13 cellular contexts compared by ENCODE assay signal in genomic region chr1:99527545-99527944, GRCh38.
DNase-seq lines count a peak whose midpoint lies in the region; ATAC-seq, FAIRE-seq and TF ChIP-seq lines count a peak whose summit lies in the region.
"Had no signal": no experiment of that assay in that cellular context is flagged by ENCODE, and none has a peak within 500 bp of the region (broad histone marks: within the 10 kb centered on the region; RNA-seq: fewer than 3 reads in every experiment).

No MANE protein-coding gene starts in this region.

- ATAC-seq in K562, result no peak
- ATAC-seq in HG03159 (IDR thresholded peaks at IDR 0.05; ENCODE audit: unreplicated experiment), result no peak

- FAIRE-seq in D721Med (lab: Jason Lieb, UNC) (peak; percentile 61), K562 (lab: Jason Lieb, UNC) (no peak)

- H3K9ac ChIP-seq in K562 (ENCODE audit: insufficient read depth in 1 of 2, low read depth in 2 of 2, low read length in 2 of 2), result no peak overlapping the region

- H3K36me3 Mint-ChIP-seq in progenitor cell of endocrine pancreas (ENCODE audit: insufficient read depth), result no peaks in the 10 kb centered on the region
- H3K36me3 Mint-ChIP-seq: CD4-positive, CD25-positive, alpha-beta regulatory T cell had no signal

- H3K4me1 ChIP-seq in K562 (replicated peaks in 1 of 2; ENCODE audit: control insufficient read depth in 2 of 2, insufficient read depth in 2 of 2, low read length in 2 of 2), result no peaks in the 10 kb centered on the region; a peak in 1 of 5 replicates

- no peaks in the 10 kb centered on the region for H3K9me3 ChIP-seq in K562 (replicated peaks; ENCODE audit: control insufficient read depth, insufficient read depth, low read depth, low read length)
- H3K9me3 ChIP-seq: BE2C had no signal

- peaks cover 32% of the 10 kb centered on the region for H3K4me1 Mint-ChIP-seq in progenitor cell of endocrine pancreas (ENCODE audit: low read depth)
- H3K4me1 Mint-ChIP-seq: CD4-positive, CD25-positive, alpha-beta regulatory T cell had no signal

- WGBS in K562 (ENCODE audit: insufficient coverage, low coverage, missing lambda C conversion rate), result 13% methylated on average over 3 of the region's 3 CpGs

- no peaks in the 10 kb centered on the region for H3K27me3 Mint-ChIP-seq in progenitor cell of endocrine pancreas

- intact Hi-C loops in K562 (cut with micrococcal nuclease), result loop anchor here (5.0 kb wide), 1 partner anchor 45 kb away; no protein-coding TSS in a partner anchor

- no peak overlapping the region for H3K4me3 Mint-ChIP-seq in progenitor cell of endocrine pancreas (ENCODE audit: low read depth)
- H3K4me3 Mint-ChIP-seq: CD4-positive, CD25-positive, alpha-beta regulatory T cell; H9 had no signal

- no peak for TF ChIP-seq RAD21 in K562 (CRISPR knock-in tag; conservative IDR thresholded peaks at IDR 0.05 in 1 of 2, IDR thresholded peaks at IDR 0.05 in 1 of 2)

- no peak overlapping the region for H3K4me3 ChIP-seq in K562

- no peak overlapping the region for H2AFZ ChIP-seq in K562 (ENCODE audit: low read depth, low read length)

- POLR2A ChIA-PET in K562 (lab: Yijun Ruan, JAX), result interaction anchor here (0.6 to 1.0 kb wide), 5 partner anchors 9 to 118 kb away, joined by 3 to 5 read pairs (median 3); partner anchors contain the start of gene PALMD

- H3K4me2 ChIP-seq in K562 (ENCODE audit: insufficient read depth, low read length), result no peak overlapping the region

- CTCF ChIA-PET in K562 (lab: Yijun Ruan, JAX; ENCODE audit: low intra/inter-chr PET ratio), result interaction anchor here (1.2 kb wide), 1 partner anchor 202 kb away, joined by 3 read pairs; no protein-coding TSS in a partner anchor

- no peaks in the 10 kb centered on the region for H3K9me3 Mint-ChIP-seq in progenitor cell of endocrine pancreas (ENCODE audit: low read depth)
- H3K9me3 Mint-ChIP-seq: CD4-positive, CD25-positive, alpha-beta regulatory T cell had no signal

- no TSS peak for BruUV-seq in K562 (replicated peaks; lab: Mats Ljungman, UMichigan)

- peak overlapping the region; percentile 67 for H3K27ac Mint-ChIP-seq in progenitor cell of endocrine pancreas
- H3K27ac Mint-ChIP-seq: CD4-positive, CD25-positive, alpha-beta regulatory T cell had no signal

- DNase-seq in D721Med (ENCODE audit: insufficient read length, low spot score) (no peak), NCI-H82 treated with DMSO at 0.1 percent for 48 hours (lab: John Stamatoyannopoulos, UW; ENCODE audit: unreplicated experiment) (peak; percentile 71), K562 (ENCODE audit: extremely low read depth in 1 of 4, low spot score in 3 of 4) (no peak), progenitor cell of endocrine pancreas (ENCODE audit: low spot score, unreplicated experiment) (no peak), superior temporal gyrus (ENCODE audit: extremely low spot score) (no peak), GM20000 (ENCODE audit: low spot score) (no peak)
- DNase-seq: BE2C; C1 segment of cervical spinal cord; CD4-positive, CD25-positive, alpha-beta regulatory T cell; DMS79 treated with DMSO at 0.1 percent for 48 hours; GF-D8; H9 had no signal

- H3K79me2 ChIP-seq in K562 (ENCODE audit: control insufficient read depth, insufficient read depth, low read length), result no peaks in the 10 kb centered on the region

- H3K9me1 ChIP-seq in K562 (ENCODE audit: control insufficient read depth, insufficient read depth, low read length), result no peaks in the 10 kb centered on the region

- in situ Hi-C loops in K562 (cut with MboI), result no loop called here

- no peaks in the 10 kb centered on the region for H3K27me3 ChIP-seq in K562 (ENCODE audit: control insufficient read depth in 2 of 2, insufficient read depth in 2 of 2, low read length in 2 of 2)
- H3K27me3 ChIP-seq: BE2C had no signal

- H4K20me1 ChIP-seq in K562 (replicated peaks; ENCODE audit: control insufficient read depth, insufficient read depth, low read length), result no peaks in the 10 kb centered on the region

- TF ChIP-seq CTCF in D721Med (IDR thresholded peaks at IDR 0.05; ENCODE audit: insufficient read depth, missing control alignments), result no peak
- no peak for TF ChIP-seq CTCF in K562 (IDR thresholded peaks at IDR 0.05 in 2 of 3, conservative IDR thresholded peaks at IDR 0.05 in 1 of 3; ENCODE audit: insufficient read depth in 2 of 3, low read depth in 1 of 3, low read length in 3 of 3)
- no peak for TF ChIP-seq CTCF in progenitor cell of endocrine pancreas (IDR thresholded peaks at IDR 0.05; ENCODE audit: unreplicated experiment)
- TF ChIP-seq CTCF in GM20000 (IDR thresholded peaks at IDR 0.05; ENCODE audit: extremely low read depth, missing control alignments), result no peak

- no peaks in the 10 kb centered on the region for H3K36me3 ChIP-seq in K562 (ENCODE audit: control insufficient read depth, insufficient read depth, low read length)
- H3K36me3 ChIP-seq: BE2C had no signal

- no peak overlapping the region for H3K27ac ChIP-seq in K562 (ENCODE audit: extremely low read depth, low read depth, low read length)

- no peak for TF ChIP-seq EP300 in K562 (IDR thresholded peaks at IDR 0.05; ENCODE audit: low read length)

- no peak for TF ChIP-seq POLR2A in K562 (conservative IDR thresholded peaks at IDR 0.05)

TF ChIP-seq in K562, 482 proteins besides CTCF, POLR2A, EP300 and RAD21:
- no peak for TF ChIP-seq DNMT1 (IDR thresholded peaks at IDR 0.05)
- peak; percentile 58 for TF ChIP-seq MAFG (tag; conservative IDR thresholded peaks at IDR 0.05)
- TF ChIP-seq KLF1 (tag; IDR thresholded peaks at IDR 0.05), result no peak
- peak; percentile 77 for TF ChIP-seq ZNF316 (IDR thresholded peaks at IDR 0.05)
- TF ChIP-seq U2AF2 (optimal IDR thresholded peaks at IDR 0.05; ENCODE audit: low read depth, low read length), result no peak
- no peak for TF ChIP-seq ZNF124 (CRISPR knock-in tag; IDR thresholded peaks at IDR 0.05)
- no peak for TF ChIP-seq USF2 (CRISPR knock-in tag; IDR thresholded peaks at IDR 0.05)
- TF ChIP-seq XRCC5 (IDR thresholded peaks at IDR 0.05; ENCODE audit: low read depth, low read length), result no peak
- TF ChIP-seq MAFK (IDR thresholded peaks at IDR 0.05; ENCODE audit: low read length), result peak; percentile 40; the same call in 1 of the 2 replicates
- peak; percentile 40; the same call in 1 of the 2 replicates for TF ChIP-seq MAFF (IDR thresholded peaks at IDR 0.05; ENCODE audit: low read length)
- peak; percentile 59 for TF ChIP-seq C11orf30 (IDR thresholded peaks at IDR 0.05; ENCODE audit: low read depth)
- no peak for TF ChIP-seq ZNF778 (CRISPR knock-in tag; IDR thresholded peaks at IDR 0.05)
- no peak for TF ChIP-seq ZNF263 (CRISPR knock-in tag; IDR thresholded peaks at IDR 0.05; ENCODE audit: borderline replicate concordance)
- no peak for TF ChIP-seq RFX1 (IDR thresholded peaks at IDR 0.05)
- TF ChIP-seq ZNF696 (CRISPR knock-in tag; conservative IDR thresholded peaks at IDR 0.05), result no peak
TF ChIP-seq in K562: peak in this region for 5.
